8 cellular contexts compared by ENCODE assay signal in the genomic region with DNA sequence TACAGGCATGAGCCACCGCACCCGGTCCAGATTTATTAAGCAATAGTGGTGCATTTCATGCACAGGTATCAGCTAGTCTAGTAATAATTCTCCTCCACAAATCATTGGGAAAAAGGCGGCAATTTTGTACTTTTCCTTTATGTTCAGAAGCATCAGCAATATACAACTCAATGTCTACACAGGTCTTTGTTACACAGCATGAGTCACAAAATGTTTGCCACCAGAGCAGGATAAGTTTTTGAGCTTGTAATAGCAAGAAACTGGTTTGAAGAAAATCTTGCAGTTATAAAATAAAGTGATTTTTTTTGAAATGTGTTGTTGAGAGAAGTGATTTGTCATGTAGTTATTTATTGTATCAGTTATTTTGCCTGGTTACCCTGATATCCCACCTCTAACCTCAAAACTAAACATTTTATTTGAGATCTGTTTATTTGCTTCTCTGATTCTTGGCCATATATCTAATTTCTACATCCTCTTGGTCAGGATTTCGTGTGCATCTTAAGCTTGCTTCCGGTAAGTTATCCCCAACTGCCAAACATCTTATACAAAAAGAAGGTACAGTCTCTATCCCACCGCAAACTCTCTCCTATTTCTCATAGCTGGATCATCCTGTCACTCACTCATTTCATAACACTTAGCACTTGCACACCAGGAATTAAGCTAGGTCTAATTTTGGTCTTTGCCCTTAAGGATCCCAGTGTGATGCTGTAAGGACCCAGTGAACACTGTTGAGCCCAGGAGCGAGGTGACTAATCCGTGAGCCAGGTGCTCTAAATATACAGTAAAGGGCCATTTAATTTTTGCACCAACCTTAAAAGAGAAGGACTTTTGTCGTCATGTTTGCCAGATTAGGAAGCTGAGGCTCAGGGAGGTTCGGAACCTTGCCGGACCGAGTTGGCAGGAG. TPM values are rescaled to one million over a fixed set of nuclear protein-coding genes. Genes with fewer than 3 reads are reported as not detected.
A peak's percentile ranks its signal among the peaks of the same experiment; 100 is the strongest.
DNase-seq lines count a peak whose midpoint lies in the region; ATAC-seq and TF ChIP-seq lines count a peak whose summit lies in the region.

No MANE protein-coding gene starts in this region.

- in situ Hi-C loops in gastrocnemius medialis (cut with MboI; ENCODE audit: low sequenced_read_pairs in 4 of 4): loop anchor here in 2 of 4 donors (25.0 kb wide), 1 partner anchor 192 kb away; the partner anchor contains the start of gene NEURL3 (in 2 of the 2)

- no peaks in the 10 kb centered on the region for H3K36me3 ChIP-seq in OCI-LY7 (ENCODE audit: insufficient read depth, low read length)
- H3K36me3 ChIP-seq in esophagus muscularis mucosa: no peaks in the 10 kb centered on the region
- H3K36me3 ChIP-seq in gastrocnemius medialis: no peaks in the 10 kb centered on the region

- DNase-seq in SHP77 treated with DMSO at 0.1 percent for 48 hours (lab: John Stamatoyannopoulos, UW) (peak; percentile 37), SHP77 (lab: John Stamatoyannopoulos, UW) (no peak), OCI-LY7 (ENCODE audit: low spot score) (no peak), esophagus muscularis mucosa (ENCODE audit: extremely low spot score) (no peak), gastrocnemius medialis (no peak)
- DNase-seq in NK-92 treated with Interleukin-12 subunit alpha and Interleukin-12 subunit beta, amount 100 ng/mL, for 24 hours (lab: John Stamatoyannopoulos, UW): no peak

- BruUV-seq in OCI-LY7 (replicated peaks; lab: Mats Ljungman, UMichigan): TSS peak; percentile 78

- WGBS in esophagus muscularis mucosa: 35% methylated on average over 12 of the region's 12 CpGs

- H3K4me3 ChIP-seq in OCI-LY7 (ENCODE audit: low read depth, low read length, poor library complexity, severe bottlenecking): peak overlapping the region; percentile 70
- H3K4me3 ChIP-seq in esophagus muscularis mucosa: peak overlapping the region; percentile 56 to 65 (median 60)
- H3K4me3 ChIP-seq in gastrocnemius medialis: peak overlapping the region; percentile 52 to 72 (median 64)

- ATAC-seq in gastrocnemius medialis (no peak), GM21576 (IDR thresholded peaks at IDR 0.05; ENCODE audit: unreplicated experiment) (no peak), GM21717 (IDR thresholded peaks at IDR 0.05; ENCODE audit: unreplicated experiment) (no peak)

- no peaks in the 10 kb centered on the region for H3K79me2 ChIP-seq in OCI-LY7 (ENCODE audit: insufficient read depth, low read depth, low read length)

- peak overlapping the region; percentile 77 for H3K4me2 ChIP-seq in OCI-LY7 (ENCODE audit: low read length)

- no peak for TF ChIP-seq CTCF in OCI-LY7 (conservative IDR thresholded peaks at IDR 0.05; ENCODE audit: low read length)
- no peak for TF ChIP-seq CTCF in esophagus muscularis mucosa (IDR thresholded peaks at IDR 0.05)
- TF ChIP-seq CTCF in gastrocnemius medialis (IDR thresholded peaks at IDR 0.05 in 4 of 5, conservative IDR thresholded peaks at IDR 0.05 in 1 of 5): no peak

- H3K4me1 ChIP-seq in OCI-LY7 (ENCODE audit: insufficient read depth, low read length, poor library complexity, severe bottlenecking) (peaks cover 61% of the 10 kb centered on the region), esophagus muscularis mucosa (peaks cover 22 to 29% (median 28%) of the 10 kb centered on the region in 4 donors), gastrocnemius medialis (peaks cover 8 to 19% of the 10 kb centered on the region in 2 donors)

- H3K27me3 ChIP-seq in esophagus muscularis mucosa: peaks cover 3 to 87% (median 18%) of the 10 kb centered on the region in 4 donors
- H3K27me3 ChIP-seq in gastrocnemius medialis: peaks cover 49 to 70% (median 65%) of the 10 kb centered on the region in 3 donors

- POLR2A ChIA-PET in OCI-LY7 (lab: Charles Lee): interaction anchor here (0.7 to 4.7 kb wide), 7 partner anchors 9 to 30 kb away, joined by 3 to 39 read pairs (median 4); partner anchors contain the start of genes NCAPH and SNRNP200

- no peak for TF ChIP-seq POLR2A in esophagus muscularis mucosa (IDR thresholded peaks at IDR 0.05; ENCODE audit: low read depth)
- TF ChIP-seq POLR2A in gastrocnemius medialis (IDR thresholded peaks at IDR 0.05): no peak

- CTCF ChIA-PET in OCI-LY7 (lab: Charles Lee; ENCODE audit: unreplicated experiment): no interaction called here

- H3K27ac ChIP-seq in OCI-LY7 (ENCODE audit: low read depth, low read length, poor library complexity, severe bottlenecking): peak overlapping the region; percentile 41
- H3K27ac ChIP-seq in esophagus muscularis mucosa (replicated peaks in 1 of 4): peak overlapping the region; percentile 10 to 65 (median 54)
- peak overlapping the region in 3 of 4 donors; percentile 50 to 60 (median 57) for H3K27ac ChIP-seq in gastrocnemius medialis

- H2AFZ ChIP-seq in OCI-LY7 (ENCODE audit: low read length): peak overlapping the region; percentile 45; the same call in 1 of the 2 replicates

- H3K9me2 ChIP-seq in OCI-LY7 (ENCODE audit: insufficient read depth, low read length): no peaks in the 10 kb centered on the region

- intact Hi-C loops in OCI-LY7 (cut with micrococcal nuclease; ENCODE audit: unreplicated experiment): loop anchor here (1.0 to 5.0 kb wide), 2 partner anchors 16 to 113 kb away; partner anchors contain the start of gene STARD7
- intact Hi-C loops in esophagus muscularis mucosa (cut with DNase I): no loop called here
- intact Hi-C loops in gastrocnemius medialis (cut with DNase I; ENCODE audit: low total_unique reads): no loop called here

- no peaks in the 10 kb centered on the region for H4K20me1 ChIP-seq in OCI-LY7 (ENCODE audit: insufficient read depth, low read length)

- TF ChIP-seq EP300 in esophagus muscularis mucosa (IDR thresholded peaks at IDR 0.05): no peak

- H3K9me3 ChIP-seq in OCI-LY7 (ENCODE audit: low read length) (no peaks in the 10 kb centered on the region), esophagus muscularis mucosa (no peaks in the 10 kb centered on the region), gastrocnemius medialis (no peaks in the 10 kb centered on the region)

RNA-seq across cellular contexts. Expression of gene ITPRIPL1, which starts 4.5 kb away (rescaled TPM):
- 13.5 and 15.5 TPM in 2 replicates for total RNA-seq in OCI-LY7 (2014; rRNA removed; shearing (Covaris generic))
- total RNA-seq in OCI-LY7 (2022) (7.1 and 8.1 TPM in 2 replicates), esophagus muscularis mucosa (1 to 10 TPM in 2 of 4 donors, under 1 TPM in 2; 0.42 to 1.4 (median 0.93) TPM), gastrocnemius medialis (1 to 10 TPM in 1 of 4 donors, under 1 TPM in 2, not detected in 1; 0.75 to 2.1 (median 0.82) TPM)

RNA-seq across cellular contexts. Expression of gene NCAPH, which starts 15.0 kb away (rescaled TPM):
- 94.7 and 108 TPM in 2 replicates for total RNA-seq in OCI-LY7 (2014; rRNA removed; shearing (Covaris generic))
- 85.8 and 91.3 TPM in 2 replicates for total RNA-seq in OCI-LY7 (2022)
- total RNA-seq in esophagus muscularis mucosa: 1 to 10 TPM in 2 of 4 donors, under 1 TPM in 2; 0.45 to 1.4 (median 0.87) TPM
- 1 to 10 TPM in 1 of 4 donors, under 1 TPM in 3; 0.38 to 2.1 (median 0.54) TPM for total RNA-seq in gastrocnemius medialis

RNA-seq across cellular contexts. Expression of gene SNRNP200, which starts 15.2 kb away (rescaled TPM):
- total RNA-seq in OCI-LY7 (2014; rRNA removed; shearing (Covaris generic)): 76.0 and 79.3 TPM in 2 replicates
- total RNA-seq in OCI-LY7 (2022): 213 and 216 TPM in 2 replicates
- total RNA-seq in esophagus muscularis mucosa: 100 to 1,000 TPM in 2 of 4 donors, 10 to 100 TPM in 2; 73.7 to 106 (median 90.8) TPM
- 10 to 100 TPM; 51.1 to 89.8 (median 67.4) TPM for total RNA-seq in gastrocnemius medialis

RNA-seq across cellular contexts. Expression of gene CIAO1, which starts 54.6 kb away (rescaled TPM):
- total RNA-seq in OCI-LY7 (2014; rRNA removed; shearing (Covaris generic)): 89.8 and 128 TPM in 2 replicates
- 85.2 and 89.6 TPM in 2 replicates for total RNA-seq in OCI-LY7 (2022)
- 100 to 1,000 TPM in 1 of 4 donors, 10 to 100 TPM in 3; 76.4 to 101 (median 92.5) TPM for total RNA-seq in esophagus muscularis mucosa
- 100 to 1,000 TPM in 1 of 4 donors, 10 to 100 TPM in 3; 73.5 to 102 (median 95.6) TPM for total RNA-seq in gastrocnemius medialis

RNA-seq across cellular contexts. Expression of gene TMEM127, which starts 54.8 kb away (rescaled TPM):
- 12.0 and 12.1 TPM in 2 replicates for total RNA-seq in OCI-LY7 (2014; rRNA removed; shearing (Covaris generic))
- total RNA-seq in OCI-LY7 (2022) (20.4 and 21.1 TPM in 2 replicates), esophagus muscularis mucosa (10 to 100 TPM; 42.8 to 72.0 (median 55.3) TPM), gastrocnemius medialis (10 to 100 TPM; 27.1 to 38.8 (median 30.9) TPM)

Comparison
In these comparisons a context has a peak if more than half of its experiments do, and no peak if none do; other contexts are left out.
1. RNA of gene NCAPH, which starts 15.0 kb away (total RNA-seq): 85.8 to 108 TPM in OCI-LY7; 0.45 to 1.4 TPM in esophagus muscularis mucosa and 0.38 to 2.1 TPM in gastrocnemius medialis; every median in the first group is over 10 times any median in the second.
2. Peak in every context shown above with its lines, with median percentiles within 50 percentile points of each other: H3K27ac ChIP-seq and H3K4me3 ChIP-seq.